Comparison of ENCODE assay signal across 2 cellular contexts in the genomic region with DNA sequence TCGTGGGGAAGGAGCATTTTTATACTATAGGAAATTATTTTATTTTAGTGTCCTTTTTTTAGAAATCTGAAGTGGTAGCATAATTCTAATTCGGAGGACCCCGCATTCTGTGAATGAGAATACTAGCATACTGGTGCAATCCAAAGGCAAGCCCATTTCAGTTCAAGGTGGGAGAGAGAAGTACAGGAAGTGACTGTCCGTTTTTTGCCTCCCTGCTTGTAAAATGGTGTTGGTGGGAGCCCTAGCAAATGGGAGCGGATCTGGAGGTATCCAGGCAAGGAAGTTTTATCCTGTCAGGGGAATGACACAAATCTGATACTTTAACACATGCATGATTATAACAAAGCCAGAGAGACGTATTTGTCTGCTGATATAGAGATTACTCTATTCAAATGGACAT.
TF ChIP-seq lines count a peak whose summit lies in the region.

No MANE protein-coding gene starts in this region.

TF ChIP-seq in GM23338, 12 proteins besides CTCF, POLR2A, EP300 and RAD21 (continued from another document):
- TF ChIP-seq, protein P1, sequence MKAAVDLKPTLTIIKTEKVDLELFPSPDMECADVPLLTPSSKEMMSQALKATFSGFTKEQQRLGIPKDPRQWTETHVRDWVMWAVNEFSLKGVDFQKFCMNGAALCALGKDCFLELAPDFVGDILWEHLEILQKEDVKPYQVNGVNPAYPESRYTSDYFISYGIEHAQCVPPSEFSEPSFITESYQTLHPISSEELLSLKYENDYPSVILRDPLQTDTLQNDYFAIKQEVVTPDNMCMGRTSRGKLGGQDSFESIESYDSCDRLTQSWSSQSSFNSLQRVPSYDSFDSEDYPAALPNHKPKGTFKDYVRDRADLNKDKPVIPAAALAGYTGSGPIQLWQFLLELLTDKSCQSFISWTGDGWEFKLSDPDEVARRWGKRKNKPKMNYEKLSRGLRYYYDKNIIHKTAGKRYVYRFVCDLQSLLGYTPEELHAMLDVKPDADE (IDR thresholded peaks at IDR 0.05) = no peak
- TF ChIP-seq, protein P2, sequence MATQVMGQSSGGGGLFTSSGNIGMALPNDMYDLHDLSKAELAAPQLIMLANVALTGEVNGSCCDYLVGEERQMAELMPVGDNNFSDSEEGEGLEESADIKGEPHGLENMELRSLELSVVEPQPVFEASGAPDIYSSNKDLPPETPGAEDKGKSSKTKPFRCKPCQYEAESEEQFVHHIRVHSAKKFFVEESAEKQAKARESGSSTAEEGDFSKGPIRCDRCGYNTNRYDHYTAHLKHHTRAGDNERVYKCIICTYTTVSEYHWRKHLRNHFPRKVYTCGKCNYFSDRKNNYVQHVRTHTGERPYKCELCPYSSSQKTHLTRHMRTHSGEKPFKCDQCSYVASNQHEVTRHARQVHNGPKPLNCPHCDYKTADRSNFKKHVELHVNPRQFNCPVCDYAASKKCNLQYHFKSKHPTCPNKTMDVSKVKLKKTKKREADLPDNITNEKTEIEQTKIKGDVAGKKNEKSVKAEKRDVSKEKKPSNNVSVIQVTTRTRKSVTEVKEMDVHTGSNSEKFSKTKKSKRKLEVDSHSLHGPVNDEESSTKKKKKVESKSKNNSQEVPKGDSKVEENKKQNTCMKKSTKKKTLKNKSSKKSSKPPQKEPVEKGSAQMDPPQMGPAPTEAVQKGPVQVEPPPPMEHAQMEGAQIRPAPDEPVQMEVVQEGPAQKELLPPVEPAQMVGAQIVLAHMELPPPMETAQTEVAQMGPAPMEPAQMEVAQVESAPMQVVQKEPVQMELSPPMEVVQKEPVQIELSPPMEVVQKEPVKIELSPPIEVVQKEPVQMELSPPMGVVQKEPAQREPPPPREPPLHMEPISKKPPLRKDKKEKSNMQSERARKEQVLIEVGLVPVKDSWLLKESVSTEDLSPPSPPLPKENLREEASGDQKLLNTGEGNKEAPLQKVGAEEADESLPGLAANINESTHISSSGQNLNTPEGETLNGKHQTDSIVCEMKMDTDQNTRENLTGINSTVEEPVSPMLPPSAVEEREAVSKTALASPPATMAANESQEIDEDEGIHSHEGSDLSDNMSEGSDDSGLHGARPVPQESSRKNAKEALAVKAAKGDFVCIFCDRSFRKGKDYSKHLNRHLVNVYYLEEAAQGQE (IDR thresholded peaks at IDR 0.05; ENCODE audit: unreplicated experiment) = no peak
- TF ChIP-seq ZNF331 (CRISPR knock-in tag; IDR thresholded peaks at IDR 0.05; ENCODE audit: low read depth) (no peak), NANOG (IDR thresholded peaks at IDR 0.05; ENCODE audit: borderline replicate concordance) (no peak), JUNB (IDR thresholded peaks at IDR 0.05; ENCODE audit: unreplicated experiment) (no peak), CREB1 (CRISPR knock-in tag; IDR thresholded peaks at IDR 0.05; ENCODE audit: low read depth) (no peak), ZNF114 (CRISPR knock-in tag; IDR thresholded peaks at IDR 0.05) (no peak)
- TF ChIP-seq, protein P3, sequence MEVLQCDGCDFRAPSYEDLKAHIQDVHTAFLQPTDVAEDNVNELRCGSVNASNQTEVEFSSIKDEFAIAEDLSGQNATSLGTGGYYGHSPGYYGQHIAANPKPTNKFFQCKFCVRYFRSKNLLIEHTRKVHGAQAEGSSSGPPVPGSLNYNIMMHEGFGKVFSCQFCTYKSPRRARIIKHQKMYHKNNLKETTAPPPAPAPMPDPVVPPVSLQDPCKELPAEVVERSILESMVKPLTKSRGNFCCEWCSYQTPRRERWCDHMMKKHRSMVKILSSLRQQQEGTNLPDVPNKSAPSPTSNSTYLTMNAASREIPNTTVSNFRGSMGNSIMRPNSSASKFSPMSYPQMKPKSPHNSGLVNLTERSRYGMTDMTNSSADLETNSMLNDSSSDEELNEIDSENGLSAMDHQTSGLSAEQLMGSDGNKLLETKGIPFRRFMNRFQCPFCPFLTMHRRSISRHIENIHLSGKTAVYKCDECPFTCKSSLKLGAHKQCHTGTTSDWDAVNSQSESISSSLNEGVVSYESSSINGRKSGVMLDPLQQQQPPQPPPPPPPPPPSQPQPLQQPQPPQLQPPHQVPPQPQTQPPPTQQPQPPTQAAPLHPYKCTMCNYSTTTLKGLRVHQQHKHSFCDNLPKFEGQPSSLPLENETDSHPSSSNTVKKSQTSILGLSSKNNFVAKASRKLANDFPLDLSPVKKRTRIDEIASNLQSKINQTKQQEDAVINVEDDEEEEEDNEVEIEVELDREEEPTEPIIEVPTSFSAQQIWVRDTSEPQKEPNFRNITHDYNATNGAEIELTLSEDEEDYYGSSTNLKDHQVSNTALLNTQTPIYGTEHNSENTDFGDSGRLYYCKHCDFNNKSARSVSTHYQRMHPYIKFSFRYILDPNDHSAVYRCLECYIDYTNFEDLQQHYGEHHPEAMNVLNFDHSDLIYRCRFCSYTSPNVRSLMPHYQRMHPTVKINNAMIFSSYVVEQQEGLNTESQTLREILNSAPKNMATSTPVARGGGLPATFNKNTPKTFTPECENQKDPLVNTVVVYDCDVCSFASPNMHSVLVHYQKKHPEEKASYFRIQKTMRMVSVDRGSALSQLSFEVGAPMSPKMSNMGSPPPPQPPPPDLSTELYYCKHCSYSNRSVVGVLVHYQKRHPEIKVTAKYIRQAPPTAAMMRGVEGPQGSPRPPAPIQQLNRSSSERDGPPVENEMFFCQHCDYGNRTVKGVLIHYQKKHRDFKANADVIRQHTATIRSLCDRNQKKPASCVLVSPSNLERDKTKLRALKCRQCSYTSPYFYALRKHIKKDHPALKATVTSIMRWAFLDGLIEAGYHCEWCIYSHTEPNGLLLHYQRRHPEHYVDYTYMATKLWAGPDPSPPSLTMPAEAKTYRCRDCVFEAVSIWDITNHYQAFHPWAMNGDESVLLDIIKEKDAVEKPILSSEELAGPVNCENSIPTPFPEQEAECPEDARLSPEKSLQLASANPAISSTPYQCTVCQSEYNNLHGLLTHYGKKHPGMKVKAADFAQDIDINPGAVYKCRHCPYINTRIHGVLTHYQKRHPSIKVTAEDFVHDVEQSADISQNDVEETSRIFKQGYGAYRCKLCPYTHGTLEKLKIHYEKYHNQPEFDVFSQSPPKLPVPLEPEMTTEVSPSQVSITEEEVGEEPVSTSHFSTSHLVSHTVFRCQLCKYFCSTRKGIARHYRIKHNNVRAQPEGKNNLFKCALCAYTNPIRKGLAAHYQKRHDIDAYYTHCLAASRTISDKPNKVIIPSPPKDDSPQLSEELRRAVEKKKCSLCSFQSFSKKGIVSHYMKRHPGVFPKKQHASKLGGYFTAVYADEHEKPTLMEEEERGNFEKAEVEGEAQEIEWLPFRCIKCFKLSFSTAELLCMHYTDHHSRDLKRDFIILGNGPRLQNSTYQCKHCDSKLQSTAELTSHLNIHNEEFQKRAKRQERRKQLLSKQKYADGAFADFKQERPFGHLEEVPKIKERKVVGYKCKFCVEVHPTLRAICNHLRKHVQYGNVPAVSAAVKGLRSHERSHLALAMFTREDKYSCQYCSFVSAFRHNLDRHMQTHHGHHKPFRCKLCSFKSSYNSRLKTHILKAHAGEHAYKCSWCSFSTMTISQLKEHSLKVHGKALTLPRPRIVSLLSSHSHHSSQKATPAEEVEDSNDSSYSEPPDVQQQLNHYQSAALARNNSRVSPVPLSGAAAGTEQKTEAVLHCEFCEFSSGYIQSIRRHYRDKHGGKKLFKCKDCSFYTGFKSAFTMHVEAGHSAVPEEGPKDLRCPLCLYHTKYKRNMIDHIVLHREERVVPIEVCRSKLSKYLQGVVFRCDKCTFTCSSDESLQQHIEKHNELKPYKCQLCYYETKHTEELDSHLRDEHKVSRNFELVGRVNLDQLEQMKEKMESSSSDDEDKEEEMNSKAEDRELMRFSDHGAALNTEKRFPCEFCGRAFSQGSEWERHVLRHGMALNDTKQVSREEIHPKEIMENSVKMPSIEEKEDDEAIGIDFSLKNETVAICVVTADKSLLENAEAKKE (CRISPR knock-in tag; IDR thresholded peaks at IDR 0.05) = no peak

TF ChIP-seq in K562, 482 proteins besides CTCF, POLR2A, EP300 and RAD21 (continues in another document):
- TF ChIP-seq, protein P4, sequence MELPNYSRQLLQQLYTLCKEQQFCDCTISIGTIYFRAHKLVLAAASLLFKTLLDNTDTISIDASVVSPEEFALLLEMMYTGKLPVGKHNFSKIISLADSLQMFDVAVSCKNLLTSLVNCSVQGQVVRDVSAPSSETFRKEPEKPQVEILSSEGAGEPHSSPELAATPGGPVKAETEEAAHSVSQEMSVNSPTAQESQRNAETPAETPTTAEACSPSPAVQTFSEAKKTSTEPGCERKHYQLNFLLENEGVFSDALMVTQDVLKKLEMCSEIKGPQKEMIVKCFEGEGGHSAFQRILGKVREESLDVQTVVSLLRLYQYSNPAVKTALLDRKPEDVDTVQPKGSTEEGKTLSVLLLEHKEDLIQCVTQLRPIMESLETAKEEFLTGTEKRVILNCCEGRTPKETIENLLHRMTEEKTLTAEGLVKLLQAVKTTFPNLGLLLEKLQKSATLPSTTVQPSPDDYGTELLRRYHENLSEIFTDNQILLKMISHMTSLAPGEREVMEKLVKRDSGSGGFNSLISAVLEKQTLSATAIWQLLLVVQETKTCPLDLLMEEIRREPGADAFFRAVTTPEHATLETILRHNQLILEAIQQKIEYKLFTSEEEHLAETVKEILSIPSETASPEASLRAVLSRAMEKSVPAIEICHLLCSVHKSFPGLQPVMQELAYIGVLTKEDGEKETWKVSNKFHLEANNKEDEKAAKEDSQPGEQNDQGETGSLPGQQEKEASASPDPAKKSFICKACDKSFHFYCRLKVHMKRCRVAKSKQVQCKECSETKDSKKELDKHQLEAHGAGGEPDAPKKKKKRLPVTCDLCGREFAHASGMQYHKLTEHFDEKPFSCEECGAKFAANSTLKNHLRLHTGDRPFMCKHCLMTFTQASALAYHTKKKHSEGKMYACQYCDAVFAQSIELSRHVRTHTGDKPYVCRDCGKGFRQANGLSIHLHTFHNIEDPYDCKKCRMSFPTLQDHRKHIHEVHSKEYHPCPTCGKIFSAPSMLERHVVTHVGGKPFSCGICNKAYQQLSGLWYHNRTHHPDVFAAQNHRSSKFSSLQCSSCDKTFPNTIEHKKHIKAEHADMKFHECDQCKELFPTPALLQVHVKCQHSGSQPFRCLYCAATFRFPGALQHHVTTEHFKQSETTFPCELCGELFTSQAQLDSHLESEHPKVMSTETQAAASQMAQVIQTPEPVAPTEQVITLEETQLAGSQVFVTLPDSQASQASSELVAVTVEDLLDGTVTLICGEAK (IDR thresholded peaks at IDR 0.05) = no peak
- TF ChIP-seq, protein P4 (CRISPR knock-in tag; IDR thresholded peaks at IDR 0.05) = no peak
- TF ChIP-seq, protein P5, sequence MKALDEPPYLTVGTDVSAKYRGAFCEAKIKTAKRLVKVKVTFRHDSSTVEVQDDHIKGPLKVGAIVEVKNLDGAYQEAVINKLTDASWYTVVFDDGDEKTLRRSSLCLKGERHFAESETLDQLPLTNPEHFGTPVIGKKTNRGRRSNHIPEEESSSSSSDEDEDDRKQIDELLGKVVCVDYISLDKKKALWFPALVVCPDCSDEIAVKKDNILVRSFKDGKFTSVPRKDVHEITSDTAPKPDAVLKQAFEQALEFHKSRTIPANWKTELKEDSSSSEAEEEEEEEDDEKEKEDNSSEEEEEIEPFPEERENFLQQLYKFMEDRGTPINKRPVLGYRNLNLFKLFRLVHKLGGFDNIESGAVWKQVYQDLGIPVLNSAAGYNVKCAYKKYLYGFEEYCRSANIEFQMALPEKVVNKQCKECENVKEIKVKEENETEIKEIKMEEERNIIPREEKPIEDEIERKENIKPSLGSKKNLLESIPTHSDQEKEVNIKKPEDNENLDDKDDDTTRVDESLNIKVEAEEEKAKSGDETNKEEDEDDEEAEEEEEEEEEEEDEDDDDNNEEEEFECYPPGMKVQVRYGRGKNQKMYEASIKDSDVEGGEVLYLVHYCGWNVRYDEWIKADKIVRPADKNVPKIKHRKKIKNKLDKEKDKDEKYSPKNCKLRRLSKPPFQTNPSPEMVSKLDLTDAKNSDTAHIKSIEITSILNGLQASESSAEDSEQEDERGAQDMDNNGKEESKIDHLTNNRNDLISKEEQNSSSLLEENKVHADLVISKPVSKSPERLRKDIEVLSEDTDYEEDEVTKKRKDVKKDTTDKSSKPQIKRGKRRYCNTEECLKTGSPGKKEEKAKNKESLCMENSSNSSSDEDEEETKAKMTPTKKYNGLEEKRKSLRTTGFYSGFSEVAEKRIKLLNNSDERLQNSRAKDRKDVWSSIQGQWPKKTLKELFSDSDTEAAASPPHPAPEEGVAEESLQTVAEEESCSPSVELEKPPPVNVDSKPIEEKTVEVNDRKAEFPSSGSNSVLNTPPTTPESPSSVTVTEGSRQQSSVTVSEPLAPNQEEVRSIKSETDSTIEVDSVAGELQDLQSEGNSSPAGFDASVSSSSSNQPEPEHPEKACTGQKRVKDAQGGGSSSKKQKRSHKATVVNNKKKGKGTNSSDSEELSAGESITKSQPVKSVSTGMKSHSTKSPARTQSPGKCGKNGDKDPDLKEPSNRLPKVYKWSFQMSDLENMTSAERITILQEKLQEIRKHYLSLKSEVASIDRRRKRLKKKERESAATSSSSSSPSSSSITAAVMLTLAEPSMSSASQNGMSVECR (CRISPR knock-in tag; IDR thresholded peaks at IDR 0.05) = no peak
- TF ChIP-seq NCOR1 (IDR thresholded peaks at IDR 0.05) (no peak), SAFB2 (IDR thresholded peaks at IDR 0.05; ENCODE audit: borderline replicate concordance, low read depth, low read length, severe bottlenecking) (no peak), SMC3 (conservative IDR thresholded peaks at IDR 0.05; ENCODE audit: insufficient read depth, low read depth, low read length) (no peak), ZNF212 (CRISPR knock-in tag; IDR thresholded peaks at IDR 0.05) (no peak), PPARD (CRISPR knock-in tag; IDR thresholded peaks at IDR 0.05) (no peak)
- TF ChIP-seq, protein P6, sequence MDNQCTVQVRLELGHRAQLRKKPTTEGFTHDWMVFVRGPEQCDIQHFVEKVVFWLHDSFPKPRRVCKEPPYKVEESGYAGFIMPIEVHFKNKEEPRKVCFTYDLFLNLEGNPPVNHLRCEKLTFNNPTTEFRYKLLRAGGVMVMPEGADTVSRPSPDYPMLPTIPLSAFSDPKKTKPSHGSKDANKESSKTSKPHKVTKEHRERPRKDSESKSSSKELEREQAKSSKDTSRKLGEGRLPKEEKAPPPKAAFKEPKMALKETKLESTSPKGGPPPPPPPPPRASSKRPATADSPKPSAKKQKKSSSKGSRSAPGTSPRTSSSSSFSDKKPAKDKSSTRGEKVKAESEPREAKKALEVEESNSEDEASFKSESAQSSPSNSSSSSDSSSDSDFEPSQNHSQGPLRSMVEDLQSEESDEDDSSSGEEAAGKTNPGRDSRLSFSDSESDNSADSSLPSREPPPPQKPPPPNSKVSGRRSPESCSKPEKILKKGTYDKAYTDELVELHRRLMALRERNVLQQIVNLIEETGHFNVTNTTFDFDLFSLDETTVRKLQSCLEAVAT (IDR thresholded peaks at IDR 0.05) = no peak
